In genomic region chr14:22918809-22919600, GRCh38 we compare ENCODE assay signal across 8 cellular contexts. TPM values are rescaled to one million over a fixed set of nuclear protein-coding genes. Genes with fewer than 3 reads are reported as not detected.
DNase-seq lines count a peak whose midpoint lies in the region; ATAC-seq and TF ChIP-seq lines count a peak whose summit lies in the region.

Gene RBM23, minus strand, starts transcription at chr14:22919149.

- H3K9me3 ChIP-seq in testis, result no peaks in the 10 kb centered on the region

- peaks cover 10% of the 10 kb centered on the region for H3K4me1 ChIP-seq in testis

- TF ChIP-seq CTCF in GM10248 (IDR thresholded peaks at IDR 0.05; ENCODE audit: control extremely low read depth, extremely low read depth, low read depth, missing control alignments), result no peak
- no peak for TF ChIP-seq CTCF in omental fat pad (IDR thresholded peaks at IDR 0.05)
- peak in 1 of 3 experiments; percentile 18 for TF ChIP-seq CTCF in testis (IDR thresholded peaks at IDR 0.05)

- H3K27ac ChIP-seq in testis, result peak within 1 kb of the TSS; percentile 99

- H3K27ac Mint-ChIP-seq in activated naive CD8-positive, alpha-beta T cell, result peak within 1 kb of the TSS; percentile 100

- H3K27me3 ChIP-seq in testis, result no peaks in the 10 kb centered on the region

- H3K4me3 ChIP-seq in testis, result peak within 1 kb of the TSS; percentile 56 to 75

- 0 to 1% methylated on average over 24 to 45 of the region's 45 CpGs for WGBS in testis, 2 donors

- H3K4me3 Mint-ChIP-seq in activated naive CD8-positive, alpha-beta T cell, result peak within 1 kb of the TSS; percentile 98

- TF ChIP-seq POLR2A in testis (IDR thresholded peaks at IDR 0.05), result peak; percentile 84

- POLR2A ChIA-PET in GM10248 (lab: Yijun Ruan, JAX), result interaction anchor here (0.6 to 3.8 kb wide), 5 partner anchors 10 to 1222 kb away, joined by 3 to 22 read pairs (median 3); partner anchors contain the start of genes EMC9 and PRMT5

- no peaks in the 10 kb centered on the region for H3K36me3 ChIP-seq in testis (ENCODE audit: low read depth, missing control alignments)

- ATAC-seq in HG02623 (IDR thresholded peaks at IDR 0.05; ENCODE audit: unreplicated experiment) (peak; percentile 89), omental fat pad (ENCODE audit: low FRiP score) (peak; percentile 96)

- H3K27me3 Mint-ChIP-seq in activated naive CD8-positive, alpha-beta T cell, result no peaks in the 10 kb centered on the region

- no peaks in the 10 kb centered on the region for H3K9me3 Mint-ChIP-seq in activated naive CD8-positive, alpha-beta T cell (ENCODE audit: low read depth)

- intact Hi-C loops in testis (cut with DNase I; ENCODE audit: low total_unique reads), result no loop called here

- H3K4me1 Mint-ChIP-seq in activated naive CD8-positive, alpha-beta T cell (ENCODE audit: low read depth), result peaks cover 51% of the 10 kb centered on the region

- CTCF ChIA-PET in GM10248 (lab: Yijun Ruan, JAX), result interaction anchor here (1.0 to 9.3 kb wide), 11 partner anchors 11 to 351 kb away, joined by 3 to 68 read pairs (median 7); partner anchors contain the start of genes LRP10 and PRMT5

- peaks cover 26% of the 10 kb centered on the region for H3K36me3 Mint-ChIP-seq in activated naive CD8-positive, alpha-beta T cell

- DNase-seq in GM10248 (ENCODE audit: extremely low spot score) (peak; percentile 94), NCI-H1105 (lab: John Stamatoyannopoulos, UW) (peak; percentile 100), SKM-1 treated with dmso at 0.1 percent for 144 hours (lab: John Stamatoyannopoulos, UW; ENCODE audit: unreplicated experiment) (peak; percentile 91), glomerular visceral epithelial cell (ENCODE audit: extremely low spot score) (peak; percentile 100), omental fat pad (ENCODE audit: low spot score) (peak; percentile 100), testis (peak; percentile 100)

RNA-seq across cellular contexts. Expression of gene RBM23, which starts in this region (rescaled TPM):
- total RNA-seq in omental fat pad (100 to 1,000 TPM in 2 of 4 donors, 10 to 100 TPM in 2; 48.7 to 127 (median 85.9) TPM), testis (100 to 1,000 TPM in 1 of 2 donors, 10 to 100 TPM in 1; 93.3 to 115 TPM)
- 73.7 TPM for polyA plus RNA-seq in testis (ENCODE audit: insufficient read depth, low read depth, low replicate concordance)

Comparison
In these comparisons a context has a peak if more than half of its experiments do, and no peak if none do; other contexts are left out.
1. Peak in every context shown above with its lines: DNase-seq, ATAC-seq, H3K4me3 ChIP-seq and H3K27ac ChIP-seq.